8 cellular contexts compared by ENCODE assay signal in the genomic region with DNA sequence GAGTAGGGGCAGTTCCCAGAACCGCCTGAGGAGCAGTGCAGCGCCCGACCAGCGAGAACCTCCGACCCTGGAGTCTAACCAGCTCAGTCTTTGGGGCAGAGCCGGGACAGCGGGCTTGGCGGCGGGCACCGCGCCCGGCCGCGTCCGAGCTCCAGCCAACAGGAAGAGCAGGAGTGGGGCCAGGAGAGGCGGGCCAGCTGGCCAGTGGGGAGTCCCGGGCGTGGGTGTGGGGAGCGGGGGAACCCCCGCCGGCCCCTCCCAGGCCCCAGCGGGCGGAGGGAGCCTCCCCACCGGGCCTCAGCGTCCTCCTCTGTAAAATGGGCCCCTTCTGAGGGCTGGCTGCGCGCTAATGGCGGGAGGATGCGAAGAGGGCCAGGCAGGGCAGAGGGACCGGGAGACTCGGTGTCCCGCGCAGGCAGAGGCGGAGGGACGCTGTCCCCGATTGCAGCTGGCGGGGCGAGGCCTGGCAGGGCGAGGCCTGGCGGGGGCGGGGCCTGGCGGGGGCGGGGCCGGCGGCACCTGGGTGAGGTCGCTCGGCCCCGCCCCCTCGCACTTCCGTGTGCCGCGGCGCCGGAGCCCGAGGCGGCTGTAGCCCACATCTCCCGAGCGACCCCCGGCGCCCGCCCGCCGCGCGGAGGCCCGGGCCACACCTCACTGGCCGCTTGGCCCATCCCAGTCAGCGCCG. TPM values are rescaled to one million over a fixed set of nuclear protein-coding genes. Genes with fewer than 3 reads are reported as not detected.
A peak's percentile ranks its signal among the peaks of the same experiment; 100 is the strongest.
DNase-seq lines count a peak whose midpoint lies in the region; ATAC-seq, FAIRE-seq and TF ChIP-seq lines count a peak whose summit lies in the region.

Gene PRKCD, plus strand, starts transcription at position 550 of the 685 bp plus-strand sequence. CDS start 17,214 bp downstream, outside the sequence.

- no peak for TF ChIP-seq CTCF in D721Med (IDR thresholded peaks at IDR 0.05; ENCODE audit: insufficient read depth, missing control alignments)

- H3K27ac ChIP-seq in SJSA1, result 0 out of 2 replicates have a peak within 1 kb of the TSS, but pooled peaks have one; percentile 39

- peaks cover 11% of the 10 kb centered on the region for H3K4me1 ChIP-seq in SJSA1 (replicated peaks)

- peak; percentile 93 for DNase-seq in D721Med (ENCODE audit: insufficient read length, low spot score)
- DNase-seq in HT-29 (ENCODE audit: low spot score), result peak; percentile 73
- DNase-seq in SJSA1 (ENCODE audit: low read depth in 1 of 2, low spot score in 2 of 2), result peak; percentile 74 to 77
- DNase-seq in activated naive CD4-positive, alpha-beta T cell treated with Interleukin-2 at 50 U/mL for 16 hours, result peak; percentile 77
- peak; percentile 95 for DNase-seq in germinal center (ENCODE audit: low spot score)
- DNase-seq in occipital lobe (lab: John Stamatoyannopoulos, UW), result peak; percentile 64
- DNase-seq in superior temporal gyrus (ENCODE audit: extremely low spot score), result peak; percentile 60

- ATAC-seq in GM19467 (IDR thresholded peaks at IDR 0.05; ENCODE audit: unreplicated experiment), result peak; percentile 38

- no peaks in the 10 kb centered on the region for H3K27me3 ChIP-seq in SJSA1 (replicated peaks)

- no peak for FAIRE-seq in D721Med (lab: Jason Lieb, UNC)

- H3K9me3 ChIP-seq in SJSA1 (replicated peaks), result no peaks in the 10 kb centered on the region

- peaks cover 4% of the 10 kb centered on the region for H3K36me3 ChIP-seq in SJSA1

- H3K4me3 ChIP-seq in SJSA1, result peak within 1 kb of the TSS; percentile 98

RNA-seq across cellular contexts. Expression of gene PRKCD, which starts in this region (rescaled TPM):
- total RNA-seq in HT-29 (2014; rRNA removed; shearing (Covaris generic)), result 5.2 and 5.9 TPM in 2 replicates
- 0.03 and 1.00 TPM in 2 replicates for total RNA-seq in SJSA1 (2014; rRNA removed; shearing (Covaris generic))
- 0.94 TPM for total RNA-seq in occipital lobe

Comparison
In these comparisons a context has a peak if more than half of its experiments do, and no peak if none do; other contexts are left out.
1. Peak in every context shown above with its lines: DNase-seq, ATAC-seq, H3K4me3 ChIP-seq and H3K27ac ChIP-seq.
2. Peak in DNase-seq, H3K4me3 ChIP-seq and H3K27ac ChIP-seq in SJSA1; RNA of the gene not detected or under 1 TPM.
3. Peak in DNase-seq in occipital lobe; RNA of the gene not detected or under 1 TPM.